In the genomic region with DNA sequence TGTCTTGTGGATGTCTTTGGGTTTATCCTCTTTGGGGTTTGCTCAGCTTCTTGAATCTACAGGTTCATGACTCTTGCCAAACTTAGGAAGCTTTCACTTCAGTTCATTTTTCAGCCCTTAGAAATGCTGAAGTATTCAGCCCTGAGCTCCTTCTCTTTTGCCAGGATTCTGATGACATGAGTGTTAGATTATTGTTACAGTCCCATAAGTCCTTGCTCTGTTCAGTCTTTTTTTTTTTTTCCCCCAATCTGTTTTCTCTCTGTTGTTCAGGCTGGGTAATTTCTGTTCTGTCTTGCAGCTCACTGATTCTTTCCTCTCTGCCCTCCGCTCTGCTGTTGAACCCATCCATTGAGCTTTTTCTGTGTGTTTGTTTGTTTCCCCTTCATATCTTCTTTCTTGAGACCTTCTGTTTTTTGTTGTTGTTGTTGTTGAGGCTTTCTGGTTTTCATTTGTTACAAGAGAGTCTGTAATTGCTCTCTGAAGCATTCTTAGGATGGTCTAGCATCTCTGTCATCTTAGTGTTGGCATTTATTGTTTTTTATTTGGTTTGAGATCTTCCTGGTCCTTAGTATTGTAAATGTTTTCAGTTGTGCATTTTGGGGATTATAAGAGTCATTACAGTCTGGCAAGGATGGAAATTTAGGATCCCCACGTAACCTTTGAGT, we compare ENCODE assay signal across 9 cellular contexts. TPM values are rescaled to one million over a fixed set of nuclear protein-coding genes. Genes with fewer than 3 reads are reported as not detected.
DNase-seq lines count a peak whose midpoint lies in the region; ATAC-seq and TF ChIP-seq lines count a peak whose summit lies in the region.
"Had no signal": no experiment of that assay in that cellular context is flagged by ENCODE, and none has a peak within 500 bp of the region (broad histone marks: within the 10 kb centered on the region; RNA-seq: fewer than 3 reads in every experiment).

No MANE protein-coding gene starts in this region.

- H3K27ac Mint-ChIP-seq in chondrocyte (ENCODE audit: unreplicated experiment) = peak overlapping the region; percentile 84

- H3K36me3 ChIP-seq in mesodermal cell (ENCODE audit: control insufficient read depth, insufficient read depth, low read length) = peaks cover 11% of the 10 kb centered on the region
- no peaks in the 10 kb centered on the region for H3K36me3 ChIP-seq in vagina
- H3K36me3 ChIP-seq in H7 (replicated peaks; ENCODE audit: control insufficient read depth, insufficient read depth, low read length) = no peaks in the 10 kb centered on the region

- WGBS in mesodermal cell (ENCODE audit: insufficient coverage in 2 of 2), 2 experiments = 83 to 100% methylated on average over 1 of the region's 2 CpGs

- H3K4me1 ChIP-seq in mesodermal cell (ENCODE audit: control insufficient read depth, insufficient read depth, low read length, poor library complexity, severe bottlenecking) (peaks cover 28% of the 10 kb centered on the region), vagina (peaks cover 40% of the 10 kb centered on the region)

- H3K4me3 ChIP-seq in mesodermal cell (ENCODE audit: extremely low read depth, insufficient read depth, low read length, poor library complexity, severe bottlenecking) = no peak overlapping the region
- H3K4me3 ChIP-seq in vagina = no peak overlapping the region
- H3K4me3 ChIP-seq in H7 (ENCODE audit: insufficient read depth, low read depth, low read length) = no peak overlapping the region

- intact Hi-C loops in Right ventricle myocardium inferior (cut with DNase I) (no loop called here), cardiac septum (cut with DNase I) (no loop called here), vagina (cut with DNase I) (no loop called here)

- H3K36me3 Mint-ChIP-seq in chondrocyte (ENCODE audit: low read depth) = no peaks in the 10 kb centered on the region

- TF ChIP-seq CTCF in chondrocyte (IDR thresholded peaks at IDR 0.05) = no peak
- TF ChIP-seq CTCF in vagina (IDR thresholded peaks at IDR 0.05) = no peak

- peak overlapping the region; percentile 16 for H3K4me3 Mint-ChIP-seq in chondrocyte (ENCODE audit: unreplicated experiment)

- ATAC-seq in Right ventricle myocardium inferior (peak; percentile 64), GM21367 (IDR thresholded peaks at IDR 0.05; ENCODE audit: unreplicated experiment) (no peak)

- TF ChIP-seq POLR2A in vagina (IDR thresholded peaks at IDR 0.05) = no peak

- H3K9me3 ChIP-seq in mesodermal cell (ENCODE audit: control insufficient read depth, low read length) (no peaks in the 10 kb centered on the region), vagina (no peaks in the 10 kb centered on the region)

- no peak for DNase-seq in Right ventricle myocardium inferior (ENCODE audit: missing footprints)
- no peak for DNase-seq in cardiac septum (ENCODE audit: low spot score)
- DNase-seq in chondrocyte (ENCODE audit: low spot score) = no peak
- no peak for DNase-seq in vagina (ENCODE audit: extremely low spot score in 2 of 2)
- DNase-seq in COR-L47 (lab: John Stamatoyannopoulos, UW) = no peak
- DNase-seq in H7 = no peak

- H3K27me3 Mint-ChIP-seq in chondrocyte (ENCODE audit: low read depth) = no peaks in the 10 kb centered on the region

- H3K4me1 Mint-ChIP-seq in chondrocyte (ENCODE audit: low read depth) = peaks cover 40% of the 10 kb centered on the region

- H3K27ac ChIP-seq in mesodermal cell (ENCODE audit: low read depth, low read length, severe bottlenecking) (peak overlapping the region; percentile 26), vagina (peak overlapping the region; percentile 44)
- H3K27ac ChIP-seq: C4-2B had no signal

- no peaks in the 10 kb centered on the region for H3K9me3 Mint-ChIP-seq in chondrocyte (ENCODE audit: low read depth)

- H3K27me3 ChIP-seq in vagina = no peaks in the 10 kb centered on the region
- H3K27me3 ChIP-seq in H7 (ENCODE audit: control insufficient read depth, insufficient read depth, low read length) = no peaks in the 10 kb centered on the region

RNA-seq across cellular contexts. Expression of gene LRCH3, which starts 18.4 kb away (rescaled TPM):
- 17.9 TPM for total RNA-seq in Right ventricle myocardium inferior
- total RNA-seq in cardiac septum = 27.6 TPM
- total RNA-seq in chondrocyte = 41.7 to 59.9 TPM (median 49.8 TPM) in 3 replicates
- polyA plus RNA-seq in mesodermal cell (2013, experiment 1 of 2) = 31.0 TPM
- 28.9 TPM for polyA plus RNA-seq in mesodermal cell (2013, experiment 2 of 2)
- 99.0 TPM for total RNA-seq in vagina
- total RNA-seq in H7 (2014; rRNA removed; shearing (Covaris generic)) = 21.4 and 21.5 TPM in 2 replicates

RNA-seq across cellular contexts. Expression of gene FYTTD1, which starts 59.8 kb away (rescaled TPM):
- total RNA-seq in Right ventricle myocardium inferior (65.2 TPM), cardiac septum (87.5 TPM), chondrocyte (73.6 to 83.3 TPM (median 74.2 TPM) in 3 replicates), vagina (44.0 TPM)
- 61.0 TPM for polyA plus RNA-seq in mesodermal cell (2013, experiment 1 of 2)
- 58.3 TPM for polyA plus RNA-seq in mesodermal cell (2013, experiment 2 of 2)
- total RNA-seq in H7 (2014; rRNA removed; shearing (Covaris generic)) = 13.5 and 17.7 TPM in 2 replicates
